Comparison of ENCODE assay signal across 8 cellular contexts in the genomic region with DNA sequence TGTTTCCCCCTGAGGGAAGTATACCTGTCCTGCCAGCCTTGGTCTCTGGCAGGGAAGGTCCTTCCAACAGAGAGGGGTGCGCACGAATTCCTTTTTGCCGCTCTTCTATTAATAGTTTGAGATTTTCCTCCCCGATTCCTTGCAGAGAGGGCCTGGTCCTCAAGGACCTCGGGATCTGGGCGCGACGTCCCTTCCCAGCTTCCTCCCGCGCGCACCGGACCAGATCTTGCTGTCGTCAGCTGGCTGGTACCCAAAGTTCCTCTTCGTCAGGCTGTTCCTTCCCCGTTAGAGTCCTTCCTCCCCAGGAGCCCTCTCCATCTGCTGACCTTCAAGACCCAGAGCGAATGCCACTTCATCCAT. TPM values are rescaled to one million over a fixed set of nuclear protein-coding genes. Genes with fewer than 3 reads are reported as not detected.
DNase-seq lines count a peak whose midpoint lies in the region; ATAC-seq and TF ChIP-seq lines count a peak whose summit lies in the region.

No MANE protein-coding gene starts in this region.

- H3K27me3 Mint-ChIP-seq in activated T-helper 17 cell treated with anti-CD3 and anti-CD28 coated beads, Interleukin-2, amount 50 U/mL, for 72 hours, result no peaks in the 10 kb centered on the region
- H3K27me3 Mint-ChIP-seq in nephron (ENCODE audit: low read depth), result no peaks in the 10 kb centered on the region

- H3K4me1 Mint-ChIP-seq in activated T-helper 17 cell treated with anti-CD3 and anti-CD28 coated beads, Interleukin-2, amount 50 U/mL, for 72 hours, result peaks cover 17% of the 10 kb centered on the region
- peaks cover 32% of the 10 kb centered on the region for H3K4me1 Mint-ChIP-seq in nephron

- H3K27ac ChIP-seq in KOPT-K1 (ENCODE audit: low read depth, low read length, poor library complexity, severe bottlenecking), result peak overlapping the region; percentile 65

- H3K36me3 Mint-ChIP-seq in activated T-helper 17 cell treated with anti-CD3 and anti-CD28 coated beads, Interleukin-2, amount 50 U/mL, for 72 hours (ENCODE audit: low read depth), result peaks cover 7% of the 10 kb centered on the region
- H3K36me3 Mint-ChIP-seq in nephron (ENCODE audit: low read depth), result no peaks in the 10 kb centered on the region

- no peaks in the 10 kb centered on the region for H3K9me3 ChIP-seq in KOPT-K1 (ENCODE audit: insufficient read depth, low read length, poor library complexity, severe bottlenecking)

- DNase-seq in NCI-H748 (lab: John Stamatoyannopoulos, UW; ENCODE audit: unreplicated experiment) (peak; percentile 39), NCI-H748 treated with DMSO at 0.1 percent for 48 hours (lab: John Stamatoyannopoulos, UW) (no peak), germinal center (ENCODE audit: low spot score) (peak; percentile 14), NCI-H2107 treated with DMSO at 0.1 percent for 48 hours (lab: John Stamatoyannopoulos, UW; ENCODE audit: unreplicated experiment) (no peak)
- no peak for DNase-seq in effector CD4-positive, alpha-beta T cell

- no peak for TF ChIP-seq CTCF in nephron (IDR thresholded peaks at IDR 0.05; ENCODE audit: unreplicated experiment in 3 of 3)

- no peaks in the 10 kb centered on the region for H3K9me3 Mint-ChIP-seq in activated T-helper 17 cell treated with anti-CD3 and anti-CD28 coated beads, Interleukin-2, amount 50 U/mL, for 72 hours
- H3K9me3 Mint-ChIP-seq in nephron, result no peaks in the 10 kb centered on the region

- peak overlapping the region; percentile 96 for H3K27ac Mint-ChIP-seq in activated T-helper 17 cell treated with anti-CD3 and anti-CD28 coated beads, Interleukin-2, amount 50 U/mL, for 72 hours
- H3K27ac Mint-ChIP-seq in nephron, result peak overlapping the region; percentile 77 to 95 (median 80)

- ATAC-seq in activated T-helper 17 cell treated with anti-CD3 and anti-CD28 coated beads, Interleukin-2, amount 50 U/mL, for 72 hours (replicated peaks), result no peak

- H3K36me3 ChIP-seq in KOPT-K1 (ENCODE audit: insufficient read depth, low read length), result no peaks in the 10 kb centered on the region

- peak overlapping the region; percentile 99 for H3K4me3 Mint-ChIP-seq in activated T-helper 17 cell treated with anti-CD3 and anti-CD28 coated beads, Interleukin-2, amount 50 U/mL, for 72 hours
- H3K4me3 Mint-ChIP-seq in nephron, result peak overlapping the region; percentile 96 to 99 (median 98)

RNA-seq across cellular contexts. Expression of a gene that starts 0.7 kb away (rescaled TPM):
- total RNA-seq in activated T-helper 17 cell treated with anti-CD3 and anti-CD28 coated beads, Interleukin-2, amount 50 U/mL, for 72 hours, result 10 to 100 TPM; 20.1 to 33.9 TPM

Comparison
In these comparisons a context has a peak if more than half of its experiments do, and no peak if none do; other contexts are left out.
1. DNase-seq: peak in NCI-H748 (single experiment) and germinal center (single experiment); none in NCI-H748 treated with DMSO at 0.1 percent for 48 hours (single experiment), NCI-H2107 treated with DMSO at 0.1 percent for 48 hours (single experiment) and effector CD4-positive, alpha-beta T cell (single experiment).